Comparison of ENCODE assay signal across 1 cellular context in the genomic region with DNA sequence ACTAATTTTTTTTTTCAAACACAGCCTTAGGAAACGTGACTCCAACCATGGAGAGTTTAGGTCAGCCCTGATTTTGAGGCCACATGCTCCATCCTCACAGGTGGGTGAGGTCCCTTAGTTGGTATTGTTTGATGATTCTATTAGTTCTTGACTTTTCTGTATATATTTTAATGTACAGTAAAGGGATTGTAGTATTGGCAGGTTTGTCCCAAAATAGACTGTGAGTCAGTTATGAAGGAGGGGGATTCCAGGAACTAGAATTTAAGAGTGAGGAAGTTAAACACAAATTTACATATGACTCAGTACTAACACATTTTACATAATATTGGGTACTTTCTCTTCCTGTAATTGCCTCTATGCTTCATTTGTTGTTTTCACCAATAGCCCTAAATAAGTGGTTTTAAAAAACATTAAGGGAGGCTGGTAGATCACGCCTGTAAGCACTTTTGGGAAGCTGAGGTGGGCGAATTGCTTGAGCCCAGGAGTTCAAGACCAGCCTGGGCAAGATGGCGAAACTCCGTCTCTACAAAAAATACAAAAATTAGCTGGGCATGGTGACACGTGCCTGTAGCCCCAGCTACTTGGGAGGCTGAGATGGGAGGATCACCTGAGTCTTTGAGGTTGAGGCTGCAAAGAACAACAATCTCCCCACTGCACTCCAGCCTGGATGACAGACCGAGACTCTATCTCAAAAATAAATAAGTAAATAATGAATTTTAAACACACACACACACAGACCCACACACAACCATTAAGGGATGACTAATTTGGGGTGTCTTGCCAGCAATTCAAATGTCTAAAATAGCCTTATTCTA.
TF ChIP-seq lines count a peak whose summit lies in the region.

No MANE protein-coding gene starts in this region.

TF ChIP-seq in HCT116, 20 proteins besides CTCF, POLR2A, EP300 and RAD21 (continued from another document):
- TF ChIP-seq SIN3A (IDR thresholded peaks at IDR 0.05; ENCODE audit: low read depth) (no peak), POLR2AphosphoS5 (IDR thresholded peaks at IDR 0.05; ENCODE audit: low read depth, low read length) (no peak), SRF (IDR thresholded peaks at IDR 0.05; ENCODE audit: low read depth) (no peak), YY1 (IDR thresholded peaks at IDR 0.05; ENCODE audit: extremely low read depth, insufficient replicate concordance, low read depth, low read length) (no peak), ZFX (IDR thresholded peaks at IDR 0.05) (no peak), CEBPB (IDR thresholded peaks at IDR 0.05; ENCODE audit: low read depth) (no peak), CBX3 (IDR thresholded peaks at IDR 0.05; ENCODE audit: low read depth) (no peak), ZNF274 (IDR thresholded peaks at IDR 0.05; ENCODE audit: low read depth, low read length) (no peak)
